29 cellular contexts compared by ENCODE assay signal in genomic region chr10:69503001-69503895, GRCh38. TPM values are rescaled to one million over a fixed set of nuclear protein-coding genes. Genes with fewer than 3 reads are reported as not detected.
DNase-seq lines count a peak whose midpoint lies in the region; ATAC-seq and TF ChIP-seq lines count a peak whose summit lies in the region.
"Had no signal": no experiment of that assay in that cellular context is flagged by ENCODE, and none has a peak within 500 bp of the region (broad histone marks: within the 10 kb centered on the region; RNA-seq: fewer than 3 reads in every experiment).

No MANE protein-coding gene starts in this region.

- DNase-seq in activated CD4-positive, alpha-beta memory T cell treated with anti-CD3 and anti-CD28 coated beads, Interleukin-2, amount 10 ng/mL, durations not matched to agents 7 days and 5 days, result peak; percentile 13
- DNase-seq in activated CD4-positive, alpha-beta memory T cell treated with anti-CD3 and anti-CD28 coated beads for 36 hours, result no peak
- DNase-seq in ACHN, result no peak
- no peak for DNase-seq in NK-92 treated with Interleukin-12 subunit alpha and Interleukin-12 subunit beta, amount 100 ng/mL, for 24 hours (lab: John Stamatoyannopoulos, UW)
- DNase-seq: activated CD4-positive, alpha-beta T cell treated with anti-CD3 and anti-CD28 coated beads for 36 hours; amniotic stem cell; COR-L47; GDM1; GM23248; HFFc6; hippocampal formation; left colon; NCI-H1048; NCI-H446 treated with DMSO at 0.1 percent for 48 hours; NCI-H774; SIG-M5; stimulated activated CD4-positive, alpha-beta T cell treated with anti-CD3 and anti-CD28 coated beads, Interleukin-4, amount 100 ng/mL, for 24 hours; substantia nigra had no signal

- TF ChIP-seq POLR2A in gastroesophageal sphincter (IDR thresholded peaks at IDR 0.05), result no peak

- H3K4me1 ChIP-seq in HEK293 (ENCODE audit: control insufficient read depth, insufficient read depth, low read length), result no peaks in the 10 kb centered on the region
- peaks cover 2 to 61% (median 10%) of the 10 kb centered on the region in 3 donors for H3K4me1 ChIP-seq in gastroesophageal sphincter
- peaks cover 22% of the 10 kb centered on the region for H3K4me1 ChIP-seq in rectal smooth muscle tissue (ENCODE audit: control insufficient read depth, insufficient read depth, low read length)

- H3K27me3 Mint-ChIP-seq in activated CD4-positive, alpha-beta memory T cell treated with anti-CD3 and anti-CD28 coated beads, Interleukin-2, amount 10 ng/mL, durations not matched to agents 7 days and 5 days, result peaks cover 2% of the 10 kb centered on the region
- no peaks in the 10 kb centered on the region for H3K27me3 Mint-ChIP-seq in activated CD4-positive, alpha-beta memory T cell treated with anti-CD3 and anti-CD28 coated beads for 36 hours
- H3K27me3 Mint-ChIP-seq: activated CD4-positive, alpha-beta T cell treated with anti-CD3 and anti-CD28 coated beads for 36 hours; activated naive CD4-positive, alpha-beta T cell treated with anti-CD3 and anti-CD28 coated beads, Interleukin-2, amount 50 U/mL, for 24 hours; brain had no signal

- POLR2A ChIA-PET in activated CD4-positive, alpha-beta memory T cell treated with anti-CD3 and anti-CD28 coated beads, Interleukin-2, amount 10 ng/mL, durations not matched to agents 7 days and 5 days (lab: Charles Lee), result no interaction called here
- POLR2A ChIA-PET in activated CD4-positive, alpha-beta memory T cell treated with anti-CD3 and anti-CD28 coated beads for 36 hours (lab: Charles Lee), result no interaction called here
- POLR2A ChIA-PET in HEK293 (lab: Yijun Ruan, JAX), result no interaction called here

- H3K36me3 ChIP-seq in HEK293 (ENCODE audit: control insufficient read depth in 2 of 2, insufficient read depth in 1 of 2, low read length in 2 of 2), result no peaks in the 10 kb centered on the region
- peaks cover 0 to 41% of the 10 kb centered on the region in 2 donors for H3K36me3 ChIP-seq in gastroesophageal sphincter
- H3K36me3 ChIP-seq in rectal smooth muscle tissue (ENCODE audit: control insufficient read depth, insufficient read depth, low read length), result no peaks in the 10 kb centered on the region

- H3K4me3 ChIP-seq in HEK293 (ENCODE audit: low read depth, low read length) (no peak overlapping the region), gastroesophageal sphincter (no peak overlapping the region), rectal smooth muscle tissue (ENCODE audit: low read length) (no peak overlapping the region)
- H3K4me3 ChIP-seq: GM23248 had no signal

- no peak overlapping the region for H3K4me3 Mint-ChIP-seq in activated CD4-positive, alpha-beta memory T cell treated with anti-CD3 and anti-CD28 coated beads, Interleukin-2, amount 10 ng/mL, durations not matched to agents 7 days and 5 days
- no peak overlapping the region for H3K4me3 Mint-ChIP-seq in activated CD4-positive, alpha-beta memory T cell treated with anti-CD3 and anti-CD28 coated beads for 36 hours
- H3K4me3 Mint-ChIP-seq: activated CD4-positive, alpha-beta T cell treated with anti-CD3 and anti-CD28 coated beads for 36 hours; activated naive CD4-positive, alpha-beta T cell treated with anti-CD3 and anti-CD28 coated beads, Interleukin-2, amount 50 U/mL, for 24 hours; brain; HFFc6; neural crest cell had no signal

- H3K27me3 ChIP-seq in gastroesophageal sphincter (no peaks in the 10 kb centered on the region), rectal smooth muscle tissue (ENCODE audit: control insufficient read depth, insufficient read depth, low read length) (no peaks in the 10 kb centered on the region)

- in situ Hi-C loops in ACHN (cut with HindIII; ENCODE audit: low pct_ligation_motif_present, low pct_unique_long_range_greater_than_20kb, low sequenced_read_pairs), result no loop called here

- H3K4me1 Mint-ChIP-seq in activated CD4-positive, alpha-beta memory T cell treated with anti-CD3 and anti-CD28 coated beads, Interleukin-2, amount 10 ng/mL, durations not matched to agents 7 days and 5 days, result peaks cover 13% of the 10 kb centered on the region
- peaks cover 14% of the 10 kb centered on the region for H3K4me1 Mint-ChIP-seq in activated CD4-positive, alpha-beta memory T cell treated with anti-CD3 and anti-CD28 coated beads for 36 hours (ENCODE audit: low read depth)

- TF ChIP-seq EP300 in gastroesophageal sphincter (IDR thresholded peaks at IDR 0.05), result no peak

- H3K9me3 ChIP-seq in HEK293 (ENCODE audit: control insufficient read depth, insufficient read depth, low read depth, low read length) (no peaks in the 10 kb centered on the region), gastroesophageal sphincter (no peaks in the 10 kb centered on the region)

- no peak for TF ChIP-seq CTCF in HEK293 (tag by site-specific recombination; IDR thresholded peaks at IDR 0.05)
- no peak for TF ChIP-seq CTCF in gastroesophageal sphincter (IDR thresholded peaks at IDR 0.05)

- H3K9me3 Mint-ChIP-seq in activated CD4-positive, alpha-beta memory T cell treated with anti-CD3 and anti-CD28 coated beads, Interleukin-2, amount 10 ng/mL, durations not matched to agents 7 days and 5 days, result no peaks in the 10 kb centered on the region
- no peaks in the 10 kb centered on the region for H3K9me3 Mint-ChIP-seq in activated CD4-positive, alpha-beta memory T cell treated with anti-CD3 and anti-CD28 coated beads for 36 hours
- H3K9me3 Mint-ChIP-seq: activated naive CD4-positive, alpha-beta T cell treated with anti-CD3 and anti-CD28 coated beads, Interleukin-2, amount 50 U/mL, for 24 hours; brain; HFFc6; neural crest cell had no signal

- H3K27ac ChIP-seq in HEK293 (ENCODE audit: extremely low read depth, low read depth, low read length), result no peak overlapping the region
- peak overlapping the region in 3 of 4 donors; percentile 42 to 84 (median 83) for H3K27ac ChIP-seq in gastroesophageal sphincter
- H3K27ac ChIP-seq in rectal smooth muscle tissue (ENCODE audit: low read depth, low read length), result peak overlapping the region; percentile 10
- H3K27ac ChIP-seq: 22Rv1, C4-2B, GM23248, VCaP had no signal

- no peak for ATAC-seq in gastroesophageal sphincter
- ATAC-seq in GM18909 (IDR thresholded peaks at IDR 0.05; ENCODE audit: poor library complexity, unreplicated experiment), result no peak
- ATAC-seq: activated CD4-positive, alpha-beta T cell treated with anti-CD3 and anti-CD28 coated beads for 36 hours; left colon; sciatic nerve had no signal

- no peaks in the 10 kb centered on the region for H3K36me3 Mint-ChIP-seq in activated CD4-positive, alpha-beta memory T cell treated with anti-CD3 and anti-CD28 coated beads, Interleukin-2, amount 10 ng/mL, durations not matched to agents 7 days and 5 days (ENCODE audit: low read depth)
- H3K36me3 Mint-ChIP-seq in activated CD4-positive, alpha-beta memory T cell treated with anti-CD3 and anti-CD28 coated beads for 36 hours, result no peaks in the 10 kb centered on the region
- H3K36me3 Mint-ChIP-seq: activated naive CD4-positive, alpha-beta T cell treated with anti-CD3 and anti-CD28 coated beads, Interleukin-2, amount 50 U/mL, for 24 hours; brain had no signal

- no peak overlapping the region for H3K27ac Mint-ChIP-seq in activated CD4-positive, alpha-beta memory T cell treated with anti-CD3 and anti-CD28 coated beads, Interleukin-2, amount 10 ng/mL, durations not matched to agents 7 days and 5 days
- no peak overlapping the region for H3K27ac Mint-ChIP-seq in activated CD4-positive, alpha-beta memory T cell treated with anti-CD3 and anti-CD28 coated beads for 36 hours
- H3K27ac Mint-ChIP-seq: activated CD4-positive, alpha-beta T cell treated with anti-CD3 and anti-CD28 coated beads for 36 hours; activated naive CD4-positive, alpha-beta T cell treated with anti-CD3 and anti-CD28 coated beads, Interleukin-2, amount 50 U/mL, for 24 hours; brain; HFFc6 had no signal

- CTCF ChIA-PET in activated CD4-positive, alpha-beta memory T cell treated with anti-CD3 and anti-CD28 coated beads, Interleukin-2, amount 10 ng/mL, durations not matched to agents 7 days and 5 days (lab: Charles Lee), result interaction anchor here (0.9 kb wide), 1 partner anchor 10 kb away, joined by 4 read pairs; no protein-coding TSS in a partner anchor
- CTCF ChIA-PET in activated CD4-positive, alpha-beta memory T cell treated with anti-CD3 and anti-CD28 coated beads for 36 hours (lab: Charles Lee), result interaction anchor here (1.5 to 2.6 kb wide), 2 partner anchors 12 to 86 kb away, joined by 4 to 11 read pairs; no protein-coding TSS in a partner anchor
- CTCF ChIA-PET in HEK293 (lab: Yijun Ruan, JAX), result interaction anchor here (0.9 kb wide), 1 partner anchor 54 kb away, joined by 3 read pairs; no protein-coding TSS in a partner anchor

- H3K9ac ChIP-seq in rectal smooth muscle tissue (ENCODE audit: low read length), result no peak overlapping the region
- H3K9ac ChIP-seq: GM23248 had no signal

- intact Hi-C loops in activated CD4-positive, alpha-beta memory T cell treated with anti-CD3 and anti-CD28 coated beads for 36 hours (cut with micrococcal nuclease), result loop anchor here (10.0 kb wide), 1 partner anchor 508 kb away; no protein-coding TSS in a partner anchor

- WGBS in gastroesophageal sphincter (ENCODE audit: low coverage in 1 of 2), 2 donors, result 72% methylated on average over 10 to 12 of the region's 18 CpGs

TF ChIP-seq in HEK293, 187 proteins besides CTCF, POLR2A, EP300 and RAD21:
- TF ChIP-seq ZNF423 (tag by site-specific recombination; IDR thresholded peaks at IDR 0.05) (no peak), ZNF664 (tag by site-specific recombination; IDR thresholded peaks at IDR 0.05) (peak; percentile 69), ZNF449 (tag by site-specific recombination; IDR thresholded peaks at IDR 0.05) (peak; percentile 76), ZFHX2 (tag by site-specific recombination; conservative IDR thresholded peaks at IDR 0.05) (no peak)
TF ChIP-seq in HEK293: peak in this region for 2.

RNA-seq across cellular contexts. Expression of gene TSPAN15, which starts 52.0 kb away (rescaled TPM):
- 1 to 10 TPM; 9.0 to 9.1 TPM for total RNA-seq in activated CD4-positive, alpha-beta memory T cell treated with anti-CD3 and anti-CD28 coated beads, Interleukin-2, amount 10 ng/mL, durations not matched to agents 7 days and 5 days
- total RNA-seq in activated CD4-positive, alpha-beta memory T cell treated with anti-CD3 and anti-CD28 coated beads for 36 hours, result 1 to 10 TPM; 2.5 to 3.1 TPM
- 10 to 100 TPM; 51.9 to 66.7 (median 58.1) TPM for total RNA-seq in gastroesophageal sphincter
- total RNA-seq: GM23248 had no signal

Comparison
In these comparisons a context has a peak if more than half of its experiments do, and no peak if none do; other contexts are left out.
1. RNA of gene TSPAN15, which starts 52.0 kb away (total RNA-seq): 51.9 to 66.7 TPM in gastroesophageal sphincter; 9.0 to 9.1 TPM in activated CD4-positive, alpha-beta memory T cell treated with anti-CD3 and anti-CD28 coated beads, Interleukin-2, amount 10 ng/mL, durations not matched to agents 7 days and 5 days and 2.5 to 3.1 TPM in activated CD4-positive, alpha-beta memory T cell treated with anti-CD3 and anti-CD28 coated beads for 36 hours; every median in the first group is over 4 times any median in the second.